ENCODE assay signal across 2 cellular contexts in the genomic region with DNA sequence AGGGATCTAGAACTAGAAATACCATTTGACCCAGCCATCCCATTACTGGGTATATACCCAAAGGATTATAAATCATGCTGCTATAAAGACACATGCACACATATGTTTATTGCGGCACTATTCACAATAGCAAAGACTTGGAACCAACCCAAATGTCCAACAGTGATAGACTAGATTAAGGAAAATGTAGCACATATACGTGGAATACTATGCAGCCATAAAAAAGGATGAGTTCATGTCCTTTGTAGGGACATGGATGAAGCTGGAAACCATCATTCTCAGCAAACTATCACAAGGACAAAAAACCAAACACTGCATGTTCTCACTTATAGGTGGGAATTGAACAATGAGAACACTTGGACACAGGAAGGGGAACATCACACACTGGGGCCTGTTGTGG.
DNase-seq lines count a peak whose midpoint lies in the region; ATAC-seq, FAIRE-seq and TF ChIP-seq lines count a peak whose summit lies in the region.
"Not testable (repeated sequence)": the region's sequence is repeated elsewhere in the genome, so short reads cannot be mapped to it uniquely, and the experiment has no call there.

No MANE protein-coding gene starts in this region.

- FAIRE-seq in K562 (lab: Jason Lieb, UNC): not testable (repeated sequence)

- CTCF ChIA-PET in HEK293 (lab: Yijun Ruan, JAX); K562 (lab: Yijun Ruan, JAX; ENCODE audit: low intra/inter-chr PET ratio): not testable (repeated sequence)

- not testable (repeated sequence) for H3K27me3 ChIP-seq in K562 (ENCODE audit: control insufficient read depth in 2 of 2, insufficient read depth in 2 of 2, low read length in 2 of 2)

- not testable (repeated sequence) for BruUV-seq in K562 (replicated peaks; lab: Mats Ljungman, UMichigan)

- not testable (repeated sequence) for H3K27ac ChIP-seq in HEK293 (ENCODE audit: extremely low read depth, low read depth, low read length); K562 (ENCODE audit: extremely low read depth, low read depth, low read length)

- 10% methylated on average over 1 of the region's 2 CpGs for WGBS in K562 (ENCODE audit: insufficient coverage, low coverage, missing lambda C conversion rate)

- not testable (repeated sequence) for TF ChIP-seq RAD21 in K562 (CRISPR knock-in tag; conservative IDR thresholded peaks at IDR 0.05 in 1 of 2, IDR thresholded peaks at IDR 0.05 in 1 of 2)

- in situ Hi-C loops in K562 (cut with MboI): not testable (repeated sequence)

- not testable (repeated sequence) for H3K4me1 ChIP-seq in HEK293 (ENCODE audit: control insufficient read depth, insufficient read depth, low read length); K562 (replicated peaks in 1 of 2; ENCODE audit: control insufficient read depth in 2 of 2, insufficient read depth in 2 of 2, low read length in 2 of 2)

- POLR2A ChIA-PET in HEK293 (lab: Yijun Ruan, JAX); K562 (lab: Yijun Ruan, JAX): not testable (repeated sequence)

- not testable (repeated sequence) for TF ChIP-seq POLR2A in K562 (conservative IDR thresholded peaks at IDR 0.05)

- H3K9me3 ChIP-seq in HEK293 (ENCODE audit: control insufficient read depth, insufficient read depth, low read depth, low read length); K562 (replicated peaks; ENCODE audit: control insufficient read depth, insufficient read depth, low read depth, low read length): not testable (repeated sequence)

- H3K4me2 ChIP-seq in K562 (ENCODE audit: insufficient read depth, low read length): not testable (repeated sequence)

- not testable (repeated sequence) for H3K9ac ChIP-seq in K562 (ENCODE audit: insufficient read depth in 1 of 2, low read depth in 2 of 2, low read length in 2 of 2)

- H3K9me1 ChIP-seq in K562 (ENCODE audit: control insufficient read depth, insufficient read depth, low read length): not testable (repeated sequence)

- H3K79me2 ChIP-seq in K562 (ENCODE audit: control insufficient read depth, insufficient read depth, low read length): not testable (repeated sequence)

- H3K4me3 ChIP-seq in HEK293 (ENCODE audit: low read depth, low read length); K562: not testable (repeated sequence)

- not testable (repeated sequence) for H3K36me3 ChIP-seq in HEK293 (ENCODE audit: control insufficient read depth in 2 of 2, insufficient read depth in 1 of 2, low read length in 2 of 2); K562 (ENCODE audit: control insufficient read depth, insufficient read depth, low read length)

- not testable (repeated sequence) for TF ChIP-seq CTCF in HEK293 (tag by site-specific recombination; IDR thresholded peaks at IDR 0.05); K562 (IDR thresholded peaks at IDR 0.05 in 2 of 3, conservative IDR thresholded peaks at IDR 0.05 in 1 of 3; ENCODE audit: insufficient read depth in 2 of 3, low read depth in 1 of 3, low read length in 3 of 3)

- intact Hi-C loops in K562 (cut with micrococcal nuclease): not testable (repeated sequence)

- not testable (repeated sequence) for ATAC-seq in K562

- H2AFZ ChIP-seq in K562 (ENCODE audit: low read depth, low read length): not testable (repeated sequence)

- H4K20me1 ChIP-seq in K562 (replicated peaks; ENCODE audit: control insufficient read depth, insufficient read depth, low read length): not testable (repeated sequence)

- not testable (repeated sequence) for DNase-seq in K562 (ENCODE audit: extremely low read depth in 1 of 4, low spot score in 3 of 4)

- TF ChIP-seq EP300 in K562 (IDR thresholded peaks at IDR 0.05; ENCODE audit: low read length): not testable (repeated sequence)

TF ChIP-seq in HEK293, 187 proteins besides CTCF, POLR2A, EP300 and RAD21:
- peak; percentile 61 for TF ChIP-seq ZNF146 (tag by site-specific recombination; IDR thresholded peaks at IDR 0.05)

TF ChIP-seq in K562, 482 proteins besides CTCF, POLR2A, EP300 and RAD21:
- peak; percentile 58 for TF ChIP-seq ZNF146 (CRISPR knock-in tag; IDR thresholded peaks at IDR 0.05; ENCODE audit: unreplicated experiment)
- TF ChIP-seq BCOR (IDR thresholded peaks at IDR 0.05): 0 out of 2 replicates have a peak, but pooled peaks have one; percentile 8
- peak; percentile 6 for TF ChIP-seq RBM25 (IDR thresholded peaks at IDR 0.05; ENCODE audit: low read depth, low read length, severe bottlenecking)
